22 cellular contexts compared by ENCODE assay signal in the genomic region with DNA sequence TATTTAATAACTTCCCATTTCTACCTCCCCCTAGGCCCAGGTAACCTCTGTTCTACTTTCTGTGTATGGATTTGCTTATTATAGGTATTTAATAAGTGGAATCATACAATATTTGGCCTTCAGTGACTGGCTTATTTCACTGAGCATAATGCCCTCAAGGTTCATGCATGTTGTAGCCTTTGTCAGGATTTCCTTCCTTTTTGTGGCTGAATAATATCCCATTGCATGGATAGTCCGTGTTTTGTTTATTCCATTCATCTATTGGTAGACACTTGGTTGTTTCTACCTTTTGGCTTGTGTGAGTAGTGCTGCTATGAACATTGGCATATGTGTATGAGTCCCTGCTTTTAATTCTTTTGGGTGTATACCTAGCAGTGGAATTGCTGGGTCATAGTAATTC. TPM values are rescaled to one million over a fixed set of nuclear protein-coding genes. Genes with fewer than 3 reads are reported as not detected.
A peak's percentile ranks its signal among the peaks of the same experiment; 100 is the strongest.
DNase-seq lines count a peak whose midpoint lies in the region; ATAC-seq, FAIRE-seq and TF ChIP-seq lines count a peak whose summit lies in the region.
"Had no signal": no experiment of that assay in that cellular context is flagged by ENCODE, and none has a peak within 500 bp of the region (broad histone marks: within the 10 kb centered on the region; RNA-seq: fewer than 3 reads in every experiment).

No MANE protein-coding gene starts in this region.

- no peaks in the 10 kb centered on the region for H3K9me2 ChIP-seq in Loucy (replicated peaks; ENCODE audit: low read depth, low read length)

- H2AFZ ChIP-seq in Loucy (ENCODE audit: low read length) (no peak overlapping the region), endothelial cell of umbilical vein (ENCODE audit: low read depth, low read length) (no peak overlapping the region)

- H3K36me3 ChIP-seq in Loucy (ENCODE audit: insufficient read depth, low read length) (peaks cover 74% of the 10 kb centered on the region), endothelial cell of umbilical vein (ENCODE audit: control insufficient read depth in 2 of 2, extremely low read depth in 1 of 2, insufficient read depth in 2 of 2, low read length in 2 of 2) (peaks cover 20 to 21% of the 10 kb centered on the region in 2 experiments)

- H3K9me1 ChIP-seq in endothelial cell of umbilical vein (replicated peaks; ENCODE audit: control insufficient read depth, extremely low read depth, insufficient read depth, low read length): no peaks in the 10 kb centered on the region

- no peaks in the 10 kb centered on the region for H3F3A ChIP-seq in Loucy (ENCODE audit: low read depth)

- peaks cover 3% of the 10 kb centered on the region for H3K36me3 Mint-ChIP-seq in activated naive CD4-positive, alpha-beta T cell treated with anti-CD3 and anti-CD28 coated beads, Interleukin-2, amount 50 U/mL, for 24 hours
- peaks cover 21 to 41% of the 10 kb centered on the region in 2 donors for H3K36me3 Mint-ChIP-seq in stimulated activated naive B cell treated with anti-CD40 and anti-IgM and Interleukin-4, amounts not matched to agents 10 μg/mL and 1 μg/mL and 100 μg/mL, for 72 hours

- no peak overlapping the region for H3K27ac ChIP-seq in endothelial cell of umbilical vein (ENCODE audit: insufficient read depth, low read depth, low read length)

- peaks cover 100% of the 10 kb centered on the region for H3K79me2 ChIP-seq in Loucy (ENCODE audit: insufficient read depth, low read length)
- H3K79me2 ChIP-seq in endothelial cell of umbilical vein (ENCODE audit: control insufficient read depth, insufficient read depth, low read length): peaks cover 98% of the 10 kb centered on the region

- no peak for DNase-seq in activated naive CD4-positive, alpha-beta T cell treated with anti-CD3 and anti-CD28 coated beads, Interleukin-2, amount 50 U/mL, for 16 hours
- DNase-seq in endothelial cell of umbilical vein (ENCODE audit: low read depth, low spot score) (peak; percentile 24), H4 (ENCODE audit: low spot score) (no peak)
- no peak for DNase-seq in stimulated activated naive B cell treated with anti-CD40 and anti-IgM and Interleukin-4, amounts not matched to agents 10 μg/mL and 1 μg/mL and 100 μg/mL, for 72 hours
- DNase-seq: ACHN; CD8-positive, alpha-beta T cell; DMS79 treated with DMSO at 0.1 percent for 48 hours; GDM1; Karpas-422; NCI-H187 treated with DMSO at 0.1 percent for 48 hours; NCI-H2171; NCI-H446 treated with DMSO at 0.1 percent for 48 hours; NCI-H748 treated with DMSO at 0.1 percent for 48 hours; PC-3 had no signal

- ATAC-seq in stimulated activated naive B cell treated with anti-CD40 and anti-IgM and Interleukin-4, amounts not matched to agents 10 μg/mL and 1 μg/mL and 100 μg/mL, for 72 hours (replicated peaks): no peak
- ATAC-seq in HG03095 (IDR thresholded peaks at IDR 0.05; ENCODE audit: unreplicated experiment): no peak
- ATAC-seq: CD8-positive, alpha-beta T cell; HepG2; PC-3 had no signal

- no peak for TF ChIP-seq POLR2A in endothelial cell of umbilical vein (IDR thresholded peaks at IDR 0.05; ENCODE audit: low read depth, low read length)

- POLR2A ChIA-PET in endothelial cell of umbilical vein (lab: Charles Lee): no interaction called here

- H4K20me1 ChIP-seq in Loucy (ENCODE audit: insufficient read depth, low read length, poor library complexity, severe bottlenecking): peaks cover 93% of the 10 kb centered on the region
- peaks cover 37% of the 10 kb centered on the region for H4K20me1 ChIP-seq in endothelial cell of umbilical vein (replicated peaks; ENCODE audit: control insufficient read depth, extremely low read depth, insufficient read depth, low read length)

- H3K9me3 ChIP-seq in Loucy (ENCODE audit: insufficient read depth, low read depth, low read length) (no peaks in the 10 kb centered on the region), endothelial cell of umbilical vein (replicated peaks; ENCODE audit: control insufficient read depth, insufficient read depth, low read length) (no peaks in the 10 kb centered on the region)

- no peaks in the 10 kb centered on the region for H3K9me3 Mint-ChIP-seq in activated naive CD4-positive, alpha-beta T cell treated with anti-CD3 and anti-CD28 coated beads, Interleukin-2, amount 50 U/mL, for 24 hours
- H3K9me3 Mint-ChIP-seq in stimulated activated naive B cell treated with anti-CD40 and anti-IgM and Interleukin-4, amounts not matched to agents 10 μg/mL and 1 μg/mL and 100 μg/mL, for 72 hours: no peaks in the 10 kb centered on the region
- H3K9me3 Mint-ChIP-seq: CD8-positive, alpha-beta T cell had no signal

- no peaks in the 10 kb centered on the region for H3K27me3 ChIP-seq in Loucy (ENCODE audit: insufficient read depth, low read length, poor library complexity, severe bottlenecking)
- H3K27me3 ChIP-seq in endothelial cell of umbilical vein (ENCODE audit: control insufficient read depth in 2 of 2, insufficient read depth in 2 of 2, low read length in 2 of 2): no peaks in the 10 kb centered on the region

- H3K4me1 Mint-ChIP-seq in activated naive CD4-positive, alpha-beta T cell treated with anti-CD3 and anti-CD28 coated beads, Interleukin-2, amount 50 U/mL, for 24 hours: peaks cover 89% of the 10 kb centered on the region
- peaks cover 36 to 78% of the 10 kb centered on the region in 2 donors for H3K4me1 Mint-ChIP-seq in stimulated activated naive B cell treated with anti-CD40 and anti-IgM and Interleukin-4, amounts not matched to agents 10 μg/mL and 1 μg/mL and 100 μg/mL, for 72 hours

- H3K9ac ChIP-seq in Loucy (ENCODE audit: low read depth, low read length, poor library complexity, severe bottlenecking) (no peak overlapping the region), endothelial cell of umbilical vein (replicated peaks; ENCODE audit: extremely low read depth, insufficient read depth, low read length) (no peak overlapping the region)

- peaks cover 36% of the 10 kb centered on the region for H3K4me1 ChIP-seq in Loucy (ENCODE audit: insufficient read depth, low read length, poor library complexity, severe bottlenecking)
- H3K4me1 ChIP-seq in endothelial cell of umbilical vein (ENCODE audit: control insufficient read depth, extremely low read depth, insufficient read depth, low read length): peaks cover 42% of the 10 kb centered on the region

- H3K4me2 ChIP-seq in Loucy (ENCODE audit: low read depth, low read length, poor library complexity, severe bottlenecking) (peak overlapping the region; percentile 50), endothelial cell of umbilical vein (ENCODE audit: insufficient read depth, low read length) (no peak overlapping the region)

- no peak overlapping the region for H3K4me3 ChIP-seq in Loucy (ENCODE audit: low read length, poor library complexity, severe bottlenecking)
- no peak overlapping the region for H3K4me3 ChIP-seq in endothelial cell of umbilical vein (replicated peaks in 1 of 3; ENCODE audit: insufficient read depth in 1 of 3, low read depth in 1 of 3, low read length in 3 of 3)

- FAIRE-seq in endothelial cell of umbilical vein (lab: Jason Lieb, UNC): peak; percentile 70
- FAIRE-seq: D721Med, GM12892, GM19239, HepG2 had no signal

- H3K27me3 Mint-ChIP-seq in activated naive CD4-positive, alpha-beta T cell treated with anti-CD3 and anti-CD28 coated beads, Interleukin-2, amount 50 U/mL, for 24 hours: no peaks in the 10 kb centered on the region
- H3K27me3 Mint-ChIP-seq in stimulated activated naive B cell treated with anti-CD40 and anti-IgM and Interleukin-4, amounts not matched to agents 10 μg/mL and 1 μg/mL and 100 μg/mL, for 72 hours: no peaks in the 10 kb centered on the region
- H3K27me3 Mint-ChIP-seq: B cell had no signal

- TF ChIP-seq CTCF in Loucy (conservative IDR thresholded peaks at IDR 0.05; ENCODE audit: low read length) (no peak), endothelial cell of umbilical vein (IDR thresholded peaks at IDR 0.05; ENCODE audit: extremely low read depth in 1 of 2, insufficient read depth in 1 of 2, low read depth in 1 of 2, low read length in 2 of 2) (no peak)

- CTCF ChIA-PET in endothelial cell of umbilical vein (lab: Charles Lee): interaction anchor here (0.5 to 3.0 kb wide), 3 partner anchors 41 to 1747 kb away, joined by 4 to 13 read pairs (median 5); a partner anchor contains a TSS

- BruUV-seq in endothelial cell of umbilical vein (replicated peaks; lab: Mats Ljungman, UMichigan): no TSS peak

- dilution Hi-C loops in endothelial cell of umbilical vein (cut with MboI; ENCODE audit: extremely low pct_ligation_motif_present, low sequenced_read_pairs): no loop called here

- H3K4me3 Mint-ChIP-seq in activated naive CD4-positive, alpha-beta T cell treated with anti-CD3 and anti-CD28 coated beads, Interleukin-2, amount 50 U/mL, for 24 hours: peak overlapping the region; percentile 19
- H3K4me3 Mint-ChIP-seq in stimulated activated naive B cell treated with anti-CD40 and anti-IgM and Interleukin-4, amounts not matched to agents 10 μg/mL and 1 μg/mL and 100 μg/mL, for 72 hours: no peak overlapping the region
- H3K4me3 Mint-ChIP-seq: B cell had no signal

- intact Hi-C loops in endothelial cell of umbilical vein (cut with micrococcal nuclease): no loop called here

- no peak overlapping the region for H3K27ac Mint-ChIP-seq in activated naive CD4-positive, alpha-beta T cell treated with anti-CD3 and anti-CD28 coated beads, Interleukin-2, amount 50 U/mL, for 24 hours
- peak overlapping the region; percentile 31 for H3K27ac Mint-ChIP-seq in stimulated activated naive B cell treated with anti-CD40 and anti-IgM and Interleukin-4, amounts not matched to agents 10 μg/mL and 1 μg/mL and 100 μg/mL, for 72 hours
- H3K27ac Mint-ChIP-seq: B cell had no signal

RNA-seq across cellular contexts. Expression of a gene that starts 9.4 kb away (rescaled TPM):
- 288 and 301 TPM in 2 replicates for total RNA-seq in endothelial cell of umbilical vein
- 244 and 250 TPM in 2 replicates for polyA plus RNA-seq in endothelial cell of umbilical vein
- polyA plus RNA-seq in endothelial cell of umbilical vein (2011; cell fraction: cytosol; rRNA removed): 184 TPM in 2 replicates
- polyA plus RNA-seq in endothelial cell of umbilical vein (2011; cell fraction: nucleus; rRNA removed): 170 and 195 TPM in 2 replicates
- polyA plus RNA-seq in endothelial cell of umbilical vein (2012): 197 and 307 TPM in 2 replicates
- 117 and 142 TPM in 2 replicates for polyA minus RNA-seq in endothelial cell of umbilical vein
- 99.1 TPM for polyA minus RNA-seq in endothelial cell of umbilical vein (2011; cell fraction: cytosol; rRNA and poly(A)+ RNA removed)
- 135 and 137 TPM in 2 replicates for polyA minus RNA-seq in endothelial cell of umbilical vein (2011; cell fraction: nucleus; rRNA and poly(A)+ RNA removed)
- total RNA-seq in H4 (2014; rRNA removed; shearing (Covaris generic)): 60.8 and 75.1 TPM in 2 replicates

RNA-seq across cellular contexts. Expression of a gene that starts 41.1 kb away (rescaled TPM):
- total RNA-seq in endothelial cell of umbilical vein: 40.1 and 43.5 TPM in 2 replicates
- polyA plus RNA-seq in endothelial cell of umbilical vein: 91.9 and 130 TPM in 2 replicates
- polyA plus RNA-seq in endothelial cell of umbilical vein (2011; cell fraction: cytosol; rRNA removed): 44.4 and 67.0 TPM in 2 replicates
- 35.4 and 40.1 TPM in 2 replicates for polyA plus RNA-seq in endothelial cell of umbilical vein (2011; cell fraction: nucleus; rRNA removed)
- 44.0 and 76.6 TPM in 2 replicates for polyA plus RNA-seq in endothelial cell of umbilical vein (2012)
- polyA minus RNA-seq in endothelial cell of umbilical vein: 23.7 and 29.0 TPM in 2 replicates
- 5.4 TPM for polyA minus RNA-seq in endothelial cell of umbilical vein (2011; cell fraction: cytosol; rRNA and poly(A)+ RNA removed)
- 10.9 and 21.7 TPM in 2 replicates for polyA minus RNA-seq in endothelial cell of umbilical vein (2011; cell fraction: nucleus; rRNA and poly(A)+ RNA removed)
- total RNA-seq in H4 (2014; rRNA removed; shearing (Covaris generic)): 28.0 and 30.6 TPM in 2 replicates

RNA-seq across cellular contexts. Expression of a gene that starts 48.2 kb away (rescaled TPM):
- total RNA-seq in endothelial cell of umbilical vein: 0.31 TPM in 1 of 2 replicates, not detected in the other
- 0.14 TPM in 1 of 2 replicates, not detected in the other for polyA plus RNA-seq in endothelial cell of umbilical vein
- not detected in 2 replicates for polyA plus RNA-seq in endothelial cell of umbilical vein (2011; cell fraction: cytosol; rRNA removed)
- polyA plus RNA-seq in endothelial cell of umbilical vein (2011; cell fraction: nucleus; rRNA removed): 0.21 and 0.27 TPM in 2 replicates
- not detected in 2 replicates for polyA plus RNA-seq in endothelial cell of umbilical vein (2012)
- polyA minus RNA-seq in endothelial cell of umbilical vein: not detected in 2 replicates
- not detected for polyA minus RNA-seq in endothelial cell of umbilical vein (2011; cell fraction: cytosol; rRNA and poly(A)+ RNA removed)
- 0.19 TPM in 1 of 2 replicates, not detected in the other for polyA minus RNA-seq in endothelial cell of umbilical vein (2011; cell fraction: nucleus; rRNA and poly(A)+ RNA removed)
- total RNA-seq in H4 (2014; rRNA removed; shearing (Covaris generic)): not detected in 2 replicates
- total RNA-seq: HepG2, PC-3 had no signal
- polyA plus RNA-seq: HepG2 had no signal

RNA-seq across cellular contexts. Expression of a gene that starts 59.7 kb away (rescaled TPM):
- 14.5 and 20.6 TPM in 2 replicates for total RNA-seq in endothelial cell of umbilical vein
- polyA plus RNA-seq in endothelial cell of umbilical vein: 10.6 and 11.6 TPM in 2 replicates
- 3.9 and 6.0 TPM in 2 replicates for polyA plus RNA-seq in endothelial cell of umbilical vein (2011; cell fraction: cytosol; rRNA removed)
- 10.6 and 11.8 TPM in 2 replicates for polyA plus RNA-seq in endothelial cell of umbilical vein (2011; cell fraction: nucleus; rRNA removed)
- 5.5 and 18.9 TPM in 2 replicates for polyA plus RNA-seq in endothelial cell of umbilical vein (2012)
- polyA minus RNA-seq in endothelial cell of umbilical vein: 2.3 and 3.0 TPM in 2 replicates
- polyA minus RNA-seq in endothelial cell of umbilical vein (2011; cell fraction: cytosol; rRNA and poly(A)+ RNA removed): 13.2 TPM
- 2.9 and 8.4 TPM in 2 replicates for polyA minus RNA-seq in endothelial cell of umbilical vein (2011; cell fraction: nucleus; rRNA and poly(A)+ RNA removed)
- total RNA-seq in H4 (2014; rRNA removed; shearing (Covaris generic)): 7.0 and 9.3 TPM in 2 replicates
